8 cellular contexts compared by ENCODE assay signal in genomic region chr17:43388198-43389021, GRCh38. TPM values are rescaled to one million over a fixed set of nuclear protein-coding genes. Genes with fewer than 3 reads are reported as not detected.
DNase-seq lines count a peak whose midpoint lies in the region; ATAC-seq and TF ChIP-seq lines count a peak whose summit lies in the region.

No MANE protein-coding gene starts in this region.

- no peaks in the 10 kb centered on the region for H3K27me3 Mint-ChIP-seq in activated T-cell treated with anti-CD3 and anti-CD28 coated beads, Interleukin-2, amount 50 U/mL, for 72 hours (ENCODE audit: low read depth)

- no peaks in the 10 kb centered on the region for H3K36me3 ChIP-seq in Panc1 (ENCODE audit: control insufficient read depth, insufficient read depth, low read length)
- H3K36me3 ChIP-seq in esophagus squamous epithelium, result no peaks in the 10 kb centered on the region

- 0% methylated on average over 18 to 26 of the region's 42 CpGs for WGBS in esophagus squamous epithelium, 2 donors

- CTCF ChIA-PET in Panc1 (lab: Charles Lee), result interaction anchor here (1.0 kb wide), 1 partner anchor 96 kb away, joined by 8 read pairs; the partner anchor contains the start of gene DHX8

- no peaks in the 10 kb centered on the region for H3K9me3 Mint-ChIP-seq in activated T-cell treated with anti-CD3 and anti-CD28 coated beads, Interleukin-2, amount 50 U/mL, for 72 hours

- H3K27ac Mint-ChIP-seq in activated T-cell treated with anti-CD3 and anti-CD28 coated beads, Interleukin-2, amount 50 U/mL, for 72 hours, result peak overlapping the region; percentile 84

- TF ChIP-seq POLR2A in esophagus squamous epithelium (IDR thresholded peaks at IDR 0.05), result peak in 3 of 4 donors; percentile 86 to 95 (median 95)

- in situ Hi-C loops in Caki2 (cut with HindIII; ENCODE audit: low pct_unique_long_range_greater_than_20kb, low sequenced_read_pairs), result no loop called here
- in situ Hi-C loops in Panc1 (cut with HindIII; ENCODE audit: low pct_unique_long_range_greater_than_20kb, low sequenced_read_pairs), result no loop called here

- TF ChIP-seq CTCF in Panc1 (IDR thresholded peaks at IDR 0.05), result no peak
- peak in 1 of 6 experiments; percentile 13 for TF ChIP-seq CTCF in esophagus squamous epithelium (IDR thresholded peaks at IDR 0.05)

- BruUV-seq in Panc1 (replicated peaks; lab: Mats Ljungman, UMichigan), result TSS peak; percentile 95

- ATAC-seq in GM21526 (IDR thresholded peaks at IDR 0.05; ENCODE audit: low FRiP score, unreplicated experiment) (peak; percentile 59), Panc1 (peak; percentile 95)
- peak; percentile 78 to 79 for ATAC-seq in activated T-cell treated with anti-CD3 and anti-CD28 coated beads, Interleukin-2, amount 50 U/mL, for 72 hours (replicated peaks in 1 of 2)

- peaks cover 2% of the 10 kb centered on the region in 2 donors for H3K36me3 Mint-ChIP-seq in activated T-cell treated with anti-CD3 and anti-CD28 coated beads, Interleukin-2, amount 50 U/mL, for 72 hours (ENCODE audit: insufficient read depth in 2 of 2)

- DNase-seq in Caki2 (ENCODE audit: low read depth) (peak; percentile 96), KG1 (lab: John Stamatoyannopoulos, UW) (peak; percentile 72), Panc1 (ENCODE audit: low read depth, low spot score) (no peak), esophagus squamous epithelium (lab: John Stamatoyannopoulos, UW) (peak; percentile 78), myocyte (ENCODE audit: low read depth) (peak; percentile 94)
- peak; percentile 91 to 95 for DNase-seq in activated T-cell treated with anti-CD3 and anti-CD28 coated beads, Interleukin-2, amount 50 U/mL, for 72 hours
- peak; percentile 76 to 80 for DNase-seq in stimulated activated CD8-positive, alpha-beta memory T cell treated with anti-CD3 and anti-CD28 coated beads, Interleukin-7, amount 100 ng/mL, for 4 hours (ENCODE audit: low read depth in 2 of 2)

- POLR2A ChIA-PET in Panc1 (lab: Charles Lee), result interaction anchor here (0.6 to 1.9 kb wide), 4 partner anchors 20 to 277 kb away, joined by 3 to 19 read pairs (median 4); partner anchors contain the start of gene DHX8

- intact Hi-C loops in Panc1 (cut with micrococcal nuclease; ENCODE audit: unreplicated experiment) (no loop called here), esophagus squamous epithelium (cut with DNase I) (no loop called here)

- H3K4me1 ChIP-seq in Panc1 (ENCODE audit: control insufficient read depth, insufficient read depth, low read length) (peaks cover 4% of the 10 kb centered on the region), esophagus squamous epithelium (peaks cover 0 to 53% (median 19%) of the 10 kb centered on the region in 3 donors)

- H3K4me3 Mint-ChIP-seq in activated T-cell treated with anti-CD3 and anti-CD28 coated beads, Interleukin-2, amount 50 U/mL, for 72 hours, result peak overlapping the region; percentile 83 to 94

- H3K4me1 Mint-ChIP-seq in activated T-cell treated with anti-CD3 and anti-CD28 coated beads, Interleukin-2, amount 50 U/mL, for 72 hours (ENCODE audit: low read depth), result peaks cover 25% of the 10 kb centered on the region

- H3K4me3 ChIP-seq in Panc1 (ENCODE audit: low read depth in 2 of 2, low read length in 2 of 2) (peak overlapping the region; percentile 61 to 65), esophagus squamous epithelium (peak overlapping the region; percentile 47 to 74 (median 72))

- H3K27me3 ChIP-seq in Panc1 (ENCODE audit: control insufficient read depth, insufficient read depth, low read length), result no peaks in the 10 kb centered on the region
- no peaks in the 10 kb centered on the region for H3K27me3 ChIP-seq in esophagus squamous epithelium

- no peaks in the 10 kb centered on the region for H3K9me3 ChIP-seq in Panc1 (ENCODE audit: control insufficient read depth, insufficient read depth, low read depth, low read length)
- H3K9me3 ChIP-seq in esophagus squamous epithelium, result no peaks in the 10 kb centered on the region

- H3K27ac ChIP-seq in Panc1 (ENCODE audit: low read length), result peak overlapping the region; percentile 90
- H3K27ac ChIP-seq in esophagus squamous epithelium, result peak overlapping the region; percentile 98 to 100 (median 100)

RNA-seq across cellular contexts. Expression of gene ARL4D, which starts 10.4 kb away (rescaled TPM):
- 49.3 and 50.6 TPM in 2 replicates for total RNA-seq in Caki2 (2014; rRNA removed; shearing (Covaris generic); ENCODE audit: low replicate concordance)
- total RNA-seq in Panc1 (2021; ENCODE audit: unreplicated experiment) (4.5 TPM), esophagus squamous epithelium (10 to 100 TPM; 54.2 to 94.1 (median 61.5) TPM), myocyte (54.6 and 70.4 TPM in 2 replicates)
- polyA plus RNA-seq in Panc1 (2012; ENCODE audit: insufficient read length), result 5.0 TPM
- 1 to 10 TPM; 3.2 to 3.6 TPM for total RNA-seq in activated T-cell treated with anti-CD3 and anti-CD28 coated beads, Interleukin-2, amount 50 U/mL, for 72 hours
- polyA plus RNA-seq in myocyte (2012), result 68.6 TPM
